In genomic region chr11:116990811-116991210, GRCh38 we compare ENCODE assay signal across 20 cellular contexts.
DNase-seq lines count a peak whose midpoint lies in the region; ATAC-seq and TF ChIP-seq lines count a peak whose summit lies in the region.
"Had no signal": no experiment of that assay in that cellular context is flagged by ENCODE, and none has a peak within 500 bp of the region (broad histone marks: within the 10 kb centered on the region; RNA-seq: fewer than 3 reads in every experiment).

No MANE protein-coding gene starts in this region.

- no peak for DNase-seq in CD8-positive, alpha-beta memory T cell
- DNase-seq in activated B cell treated with CpG ODN at 0.5 μM for 24 hours (no peak), hepatocyte (ENCODE audit: low spot score) (no peak), neural crest cell (ENCODE audit: low read depth, low spot score) (no peak), NOMO-1 (lab: John Stamatoyannopoulos, UW; ENCODE audit: unreplicated experiment in 2 of 2) (no peak), spleen (no peak), SIG-M5 (lab: John Stamatoyannopoulos, UW) (no peak)
- DNase-seq: activated CD4-positive, alpha-beta T cell treated with anti-CD3 and anti-CD28 coated beads for 48 hours; CD4-positive, alpha-beta T cell; dermis blood vessel endothelial cell; DMS79; heart left ventricle; left colon; NCI-H1092 treated with DMSO at 0.1 percent for 48 hours; NCI-H2029 treated with DMSO at 0.1 percent for 48 hours; NCI-H345; PC-9; SHP77 treated with DMSO at 0.1 percent for 48 hours; stimulated activated naive B cell treated with anti-CD40 and anti-IgM and Interleukin-4, amounts not matched to agents 10 μg/mL and 1 μg/mL and 100 μg/mL, for 72 hours had no signal

- peaks cover 42% of the 10 kb centered on the region for H3K4me1 ChIP-seq in CD8-positive, alpha-beta memory T cell (ENCODE audit: insufficient read depth, low read length)
- peaks cover 42% of the 10 kb centered on the region for H3K4me1 ChIP-seq in hepatocyte (ENCODE audit: insufficient read depth)
- H3K4me1 ChIP-seq in spleen, result peaks cover 22 to 90% (median 63%) of the 10 kb centered on the region in 6 donors

- H3K4me1 Mint-ChIP-seq in CD8-positive, alpha-beta memory T cell, result peaks cover 75 to 90% (median 86%) of the 10 kb centered on the region in 3 donors
- H3K4me1 Mint-ChIP-seq in activated B cell treated with CpG ODN at 0.5 μM for 24 hours (peaks cover 84% of the 10 kb centered on the region), neural crest cell (peaks cover 65% of the 10 kb centered on the region)

- TF ChIP-seq CTCF in activated B cell treated with CpG ODN at 0.5 μM for 24 hours (IDR thresholded peaks at IDR 0.05) (no peak), hepatocyte (IDR thresholded peaks at IDR 0.05; ENCODE audit: poor library complexity) (no peak), neural crest cell (conservative IDR thresholded peaks at IDR 0.05) (no peak), spleen (IDR thresholded peaks at IDR 0.05 in 8 of 11, conservative IDR thresholded peaks at IDR 0.05 in 3 of 11) (no peak)

- no peaks in the 10 kb centered on the region for H3K36me3 ChIP-seq in CD8-positive, alpha-beta memory T cell (ENCODE audit: insufficient read depth, low read length)
- H3K36me3 ChIP-seq in hepatocyte (replicated peaks; ENCODE audit: insufficient read depth, low read depth) (no peaks in the 10 kb centered on the region), spleen (no peaks in the 10 kb centered on the region)
- H3K36me3 ChIP-seq: heart left ventricle had no signal

- no peak overlapping the region for H2AFZ ChIP-seq in hepatocyte
- H2AFZ ChIP-seq: PC-9 had no signal

- H3K36me3 Mint-ChIP-seq in CD8-positive, alpha-beta memory T cell, result peaks cover 0 to 7% (median 1%) of the 10 kb centered on the region in 3 donors
- H3K36me3 Mint-ChIP-seq in activated B cell treated with CpG ODN at 0.5 μM for 24 hours (ENCODE audit: low read depth) (peaks cover 5% of the 10 kb centered on the region), neural crest cell (ENCODE audit: low read depth) (no peaks in the 10 kb centered on the region)

- H3K27me3 Mint-ChIP-seq in CD8-positive, alpha-beta memory T cell, result no peaks in the 10 kb centered on the region
- H3K27me3 Mint-ChIP-seq in activated B cell treated with CpG ODN at 0.5 μM for 24 hours, result no peaks in the 10 kb centered on the region
- H3K27me3 Mint-ChIP-seq in neural crest cell (ENCODE audit: low read depth), result peaks cover 4% of the 10 kb centered on the region
- H3K27me3 Mint-ChIP-seq: CD4-positive, alpha-beta T cell; stimulated activated naive B cell treated with anti-CD40 and anti-IgM and Interleukin-4, amounts not matched to agents 10 μg/mL and 1 μg/mL and 100 μg/mL, for 72 hours had no signal

- intact Hi-C loops in activated B cell treated with CpG ODN at 0.5 μM for 24 hours (cut with micrococcal nuclease) (no loop called here), spleen (cut with DNase I; ENCODE audit: low total_unique reads) (no loop called here)

- POLR2A ChIA-PET in CD8-positive, alpha-beta memory T cell (lab: Charles Lee), result no interaction called here
- POLR2A ChIA-PET in activated B cell treated with CpG ODN at 0.5 μM for 24 hours (lab: Charles Lee), result no interaction called here

- H3K27ac ChIP-seq in CD8-positive, alpha-beta memory T cell (ENCODE audit: low read depth, low read length), result no peak overlapping the region
- H3K27ac ChIP-seq in hepatocyte (peak overlapping the region; percentile 1), spleen (no peak overlapping the region)
- H3K27ac ChIP-seq: PC-9 had no signal

- no peaks in the 10 kb centered on the region for H3K9me2 ChIP-seq in hepatocyte (replicated peaks; ENCODE audit: insufficient read depth)

- WGBS in hepatocyte (ENCODE audit: low lambda C conversion rate, missing lambda C conversion rate), result 89% methylated on average over 1 of the region's 1 CpG
- WGBS in spleen, 5 donors, result 96 to 100% (median 98%) methylated on average over 1 of the region's 1 CpG

- H3K79me2 ChIP-seq in hepatocyte, result peaks cover 92% of the 10 kb centered on the region

- ATAC-seq in activated B cell treated with CpG ODN at 0.5 μM for 24 hours (ENCODE audit: low read depth) (no peak), GM21528 (IDR thresholded peaks at IDR 0.05; ENCODE audit: low FRiP score, unreplicated experiment) (no peak)
- ATAC-seq: stimulated activated naive B cell treated with anti-CD40 and anti-IgM and Interleukin-4, amounts not matched to agents 10 μg/mL and 1 μg/mL and 100 μg/mL, for 72 hours had no signal

- no peak for TF ChIP-seq POLR2A in spleen (IDR thresholded peaks at IDR 0.05)

- no peaks in the 10 kb centered on the region for H3K9me3 Mint-ChIP-seq in CD8-positive, alpha-beta memory T cell
- no peaks in the 10 kb centered on the region for H3K9me3 Mint-ChIP-seq in activated B cell treated with CpG ODN at 0.5 μM for 24 hours
- no peaks in the 10 kb centered on the region for H3K9me3 Mint-ChIP-seq in neural crest cell
- H3K9me3 Mint-ChIP-seq: CD4-positive, alpha-beta T cell; stimulated activated naive B cell treated with anti-CD40 and anti-IgM and Interleukin-4, amounts not matched to agents 10 μg/mL and 1 μg/mL and 100 μg/mL, for 72 hours had no signal

- no peak overlapping the region for H3K4me3 ChIP-seq in CD8-positive, alpha-beta memory T cell (ENCODE audit: low read length)
- no peak overlapping the region for H3K4me3 ChIP-seq in hepatocyte
- no peak overlapping the region for H3K4me3 ChIP-seq in spleen
- H3K4me3 ChIP-seq: heart left ventricle, PC-9 had no signal

- H3K4me2 ChIP-seq in hepatocyte, result no peak overlapping the region
- H3K4me2 ChIP-seq: PC-9 had no signal

- H3K9me3 ChIP-seq in CD8-positive, alpha-beta memory T cell (ENCODE audit: low read length), result no peaks in the 10 kb centered on the region
- H3K9me3 ChIP-seq in hepatocyte (ENCODE audit: low read depth) (no peaks in the 10 kb centered on the region), spleen (no peaks in the 10 kb centered on the region)
- H3K9me3 ChIP-seq: heart left ventricle had no signal

- CTCF ChIA-PET in CD8-positive, alpha-beta memory T cell (lab: Charles Lee), result no interaction called here
- CTCF ChIA-PET in activated B cell treated with CpG ODN at 0.5 μM for 24 hours (lab: Charles Lee), result no interaction called here

- peak overlapping the region in 1 of 7 donors; percentile 66 for H3K4me3 Mint-ChIP-seq in CD8-positive, alpha-beta memory T cell
- H3K4me3 Mint-ChIP-seq in activated B cell treated with CpG ODN at 0.5 μM for 24 hours (no peak overlapping the region), neural crest cell (no peak overlapping the region)
- H3K4me3 Mint-ChIP-seq: CD4-positive, alpha-beta T cell; stimulated activated naive B cell treated with anti-CD40 and anti-IgM and Interleukin-4, amounts not matched to agents 10 μg/mL and 1 μg/mL and 100 μg/mL, for 72 hours had no signal

- peak overlapping the region in 6 of 8 donors; percentile 38 to 84 (median 53) for H3K27ac Mint-ChIP-seq in CD8-positive, alpha-beta memory T cell
- H3K27ac Mint-ChIP-seq in activated B cell treated with CpG ODN at 0.5 μM for 24 hours, result peak overlapping the region; percentile 47
- peak overlapping the region; percentile 6 for H3K27ac Mint-ChIP-seq in neural crest cell (ENCODE audit: unreplicated experiment)
- H3K27ac Mint-ChIP-seq: stimulated activated naive B cell treated with anti-CD40 and anti-IgM and Interleukin-4, amounts not matched to agents 10 μg/mL and 1 μg/mL and 100 μg/mL, for 72 hours had no signal

- no peaks in the 10 kb centered on the region for H3K27me3 ChIP-seq in CD8-positive, alpha-beta memory T cell (ENCODE audit: insufficient read depth, low read length, poor library complexity, severe bottlenecking)
- H3K27me3 ChIP-seq in hepatocyte (no peaks in the 10 kb centered on the region), spleen (replicated peaks in 1 of 7) (no peaks in the 10 kb centered on the region)
- H3K27me3 ChIP-seq: heart left ventricle had no signal

- peaks cover 31% of the 10 kb centered on the region for H4K20me1 ChIP-seq in hepatocyte (ENCODE audit: insufficient read depth, poor library complexity, severe bottlenecking)
